ENCODE assay signal across 23 cellular contexts in genomic region chr3:62376906-62377865, GRCh38. TPM values are rescaled to one million over a fixed set of nuclear protein-coding genes. Genes with fewer than 3 reads are reported as not detected.
"Had no signal": no experiment of that assay in that cellular context is flagged by ENCODE, and none has a peak within 500 bp of the region (broad histone marks: within the 10 kb centered on the region; RNA-seq: fewer than 3 reads in every experiment).

No MANE protein-coding gene starts in this region.

- H3K4me3 Mint-ChIP-seq: activated CD8-positive, alpha-beta T cell treated with anti-CD3 and anti-CD28 coated beads for 36 hours; activated naive CD8-positive, alpha-beta T cell; activated T-cell treated with anti-CD3 and anti-CD28 coated beads, Interleukin-2, amount 50 U/mL, for 4 hours; naive thymus-derived CD4-positive, alpha-beta T cell had no signal

- H3K27me3 ChIP-seq: vagina had no signal

- H3K36me3 ChIP-seq: tibial artery, vagina had no signal

- H3K36me3 Mint-ChIP-seq: activated naive CD8-positive, alpha-beta T cell had no signal

- H3K27ac ChIP-seq: body of pancreas, coronary artery, foreskin keratinocyte, skin epidermis, tibial artery, vagina had no signal

- H3K4me3 ChIP-seq: body of pancreas, skin epidermis, vagina had no signal

- H3K27ac Mint-ChIP-seq: activated CD8-positive, alpha-beta T cell treated with anti-CD3 and anti-CD28 coated beads for 36 hours; activated naive CD8-positive, alpha-beta T cell had no signal

- H3K9me3 ChIP-seq: body of pancreas, tibial artery, vagina had no signal

- ATAC-seq: activated CD8-positive, alpha-beta T cell treated with anti-CD3 and anti-CD28 coated beads for 36 hours; activated T-cell treated with anti-CD3 and anti-CD28 coated beads, Interleukin-2, amount 50 U/mL, for 4 hours; body of pancreas; foreskin keratinocyte; left lobe of liver; naive thymus-derived CD4-positive, alpha-beta T cell had no signal

- DNase-seq: activated CD4-positive, alpha-beta T cell treated with anti-CD3 and anti-CD28 coated beads for 4 hours; activated CD8-positive, alpha-beta T cell treated with anti-CD3 and anti-CD28 coated beads for 36 hours; activated effector memory CD4-positive, alpha-beta T cell treated with anti-CD3 and anti-CD28 coated beads, Interleukin-2, amount 50 U/mL, for 16 hours; activated T-cell treated with anti-CD3 and anti-CD28 coated beads, Interleukin-2, amount 50 U/mL, for 4 hours; amniotic stem cell; body of pancreas; central memory CD4-positive, alpha-beta T cell; effector CD4-positive, alpha-beta T cell; foreskin keratinocyte; head of caudate nucleus; naive thymus-derived CD4-positive, alpha-beta T cell; stimulated activated CD4-positive, alpha-beta T cell treated with anti-CD3 and anti-CD28 coated beads, Interleukin-4, amount 100 ng/mL, for 24 hours; stimulated activated naive CD4-positive, alpha-beta T cell; T-helper 2 cell; tibial artery had no signal

- H3K4me1 ChIP-seq: foreskin keratinocyte had no signal

- H3K9me3 Mint-ChIP-seq: activated T-cell treated with anti-CD3 and anti-CD28 coated beads, Interleukin-2, amount 50 U/mL, for 4 hours had no signal

RNA-seq across cellular contexts. Expression of gene FEZF2, which starts 3.8 kb away (rescaled TPM):
- total RNA-seq: activated CD8-positive, alpha-beta T cell treated with anti-CD3 and anti-CD28 coated beads for 36 hours; activated T-cell treated with anti-CD3 and anti-CD28 coated beads, Interleukin-2, amount 50 U/mL, for 4 hours; body of pancreas; foreskin keratinocyte; left lobe of liver; lung microvascular endothelial cell; mononuclear cell; naive thymus-derived CD4-positive, alpha-beta T cell; subcutaneous adipose tissue; vagina had no signal
